ENCODE assay signal across 1 cellular context in genomic region chr5:58181578-58182286, GRCh38.
TF ChIP-seq lines count a peak whose summit lies in the region.

No MANE protein-coding gene starts in this region.

TF ChIP-seq in GM23338, 12 proteins besides CTCF, POLR2A, EP300 and RAD21 (continued from another document):
- TF ChIP-seq ZNF462 (CRISPR knock-in tag; IDR thresholded peaks at IDR 0.05) (no peak), EZH2phosphoT487 (IDR thresholded peaks at IDR 0.05; ENCODE audit: unreplicated experiment) (no peak), ETS1 (IDR thresholded peaks at IDR 0.05) (no peak), ZNF331 (CRISPR knock-in tag; IDR thresholded peaks at IDR 0.05; ENCODE audit: low read depth) (no peak), NANOG (IDR thresholded peaks at IDR 0.05; ENCODE audit: borderline replicate concordance) (no peak), REST (IDR thresholded peaks at IDR 0.05; ENCODE audit: unreplicated experiment) (no peak), CREB1 (CRISPR knock-in tag; IDR thresholded peaks at IDR 0.05; ENCODE audit: low read depth) (no peak), POLR2AphosphoS5 (IDR thresholded peaks at IDR 0.05; ENCODE audit: low read depth) (no peak)
